In the genomic region with DNA sequence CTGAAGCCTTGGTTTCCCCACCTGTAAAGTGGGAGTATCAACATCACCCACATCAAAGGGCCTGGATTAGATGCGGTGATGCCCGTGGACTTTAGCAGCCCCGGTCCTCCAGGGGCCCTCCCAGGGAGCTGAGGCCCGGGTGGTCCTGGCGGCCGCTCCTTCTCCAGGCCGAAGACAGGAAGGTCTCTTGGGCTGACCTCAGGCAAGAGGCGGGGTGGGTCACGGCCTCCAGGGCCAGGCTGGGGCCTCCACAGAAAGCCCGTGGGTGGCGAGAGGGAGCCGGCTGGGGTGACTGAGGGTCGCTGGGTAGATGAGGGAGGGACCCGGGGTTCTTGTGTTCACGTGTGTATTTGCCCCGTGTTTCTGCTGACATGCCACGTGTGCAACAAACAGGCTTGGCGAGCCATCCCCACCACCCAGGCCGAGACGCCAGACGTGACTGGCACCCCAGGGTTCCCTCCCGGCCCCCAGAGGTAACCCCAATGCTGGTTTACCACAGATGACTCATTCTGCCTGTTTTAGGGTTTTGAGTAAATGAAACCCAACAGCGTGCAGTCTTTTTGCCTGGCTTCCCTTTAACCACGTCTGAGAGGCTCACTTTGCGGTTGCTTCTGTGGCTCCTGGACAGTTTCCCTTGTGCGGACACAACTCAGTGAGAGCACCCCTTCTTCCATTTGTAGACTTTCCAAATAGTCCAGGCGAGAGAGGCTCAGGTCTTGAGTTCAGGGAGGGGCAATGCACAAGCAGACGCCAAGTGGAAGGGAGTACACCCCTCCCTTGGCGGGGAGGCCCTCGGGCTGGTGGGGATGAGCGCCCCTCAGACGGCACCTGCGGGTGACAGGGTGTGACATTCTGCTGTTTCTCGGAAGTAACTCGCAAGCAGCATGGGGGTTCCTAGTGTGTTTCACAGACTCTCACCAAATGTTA, we compare ENCODE assay signal across 1 cellular context.
TF ChIP-seq lines count a peak whose summit lies in the region.

No MANE protein-coding gene starts in this region.

TF ChIP-seq in HepG2, 621 proteins besides CTCF, POLR2A, EP300 and RAD21:
- TF ChIP-seq, protein P1, sequence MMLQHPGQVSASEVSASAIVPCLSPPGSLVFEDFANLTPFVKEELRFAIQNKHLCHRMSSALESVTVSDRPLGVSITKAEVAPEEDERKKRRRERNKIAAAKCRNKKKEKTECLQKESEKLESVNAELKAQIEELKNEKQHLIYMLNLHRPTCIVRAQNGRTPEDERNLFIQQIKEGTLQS (CRISPR knock-in tag; IDR thresholded peaks at IDR 0.05), result no peak
- TF ChIP-seq IRF2 (CRISPR knock-in tag; IDR thresholded peaks at IDR 0.05), result no peak
- TF ChIP-seq ZNF205 (CRISPR knock-in tag; IDR thresholded peaks at IDR 0.05), result no peak
- no peak for TF ChIP-seq HNRNPH1 (optimal IDR thresholded peaks at IDR 0.05; ENCODE audit: low read depth, low read length)
- no peak for TF ChIP-seq NFKB2 (CRISPR knock-in tag; IDR thresholded peaks at IDR 0.05; ENCODE audit: borderline replicate concordance)
- no peak for TF ChIP-seq ISX (CRISPR knock-in tag; conservative IDR thresholded peaks at IDR 0.05)
- TF ChIP-seq MEF2D (CRISPR knock-in tag; IDR thresholded peaks at IDR 0.05), result no peak
- TF ChIP-seq KLF16 (CRISPR knock-in tag; IDR thresholded peaks at IDR 0.05), result no peak
- TF ChIP-seq HOXA7 (CRISPR knock-in tag; IDR thresholded peaks at IDR 0.05), result no peak
- TF ChIP-seq, protein P2, sequence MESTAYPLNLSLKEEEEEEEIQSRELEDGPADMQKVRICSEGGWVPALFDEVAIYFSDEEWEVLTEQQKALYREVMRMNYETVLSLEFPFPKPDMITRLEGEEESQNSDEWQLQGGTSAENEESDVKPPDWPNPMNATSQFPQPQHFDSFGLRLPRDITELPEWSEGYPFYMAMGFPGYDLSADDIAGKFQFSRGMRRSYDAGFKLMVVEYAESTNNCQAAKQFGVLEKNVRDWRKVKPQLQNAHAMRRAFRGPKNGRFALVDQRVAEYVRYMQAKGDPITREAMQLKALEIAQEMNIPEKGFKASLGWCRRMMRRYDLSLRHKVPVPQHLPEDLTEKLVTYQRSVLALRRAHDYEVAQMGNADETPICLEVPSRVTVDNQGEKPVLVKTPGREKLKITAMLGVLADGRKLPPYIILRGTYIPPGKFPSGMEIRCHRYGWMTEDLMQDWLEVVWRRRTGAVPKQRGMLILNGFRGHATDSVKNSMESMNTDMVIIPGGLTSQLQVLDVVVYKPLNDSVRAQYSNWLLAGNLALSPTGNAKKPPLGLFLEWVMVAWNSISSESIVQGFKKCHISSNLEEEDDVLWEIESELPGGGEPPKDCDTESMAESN (CRISPR knock-in tag; conservative IDR thresholded peaks at IDR 0.05), result no peak
- TF ChIP-seq ZNF234 (CRISPR knock-in tag; conservative IDR thresholded peaks at IDR 0.05), result no peak
- no peak for TF ChIP-seq NFE2L2 (IDR thresholded peaks at IDR 0.05; ENCODE audit: low read length)
- TF ChIP-seq, protein P3, sequence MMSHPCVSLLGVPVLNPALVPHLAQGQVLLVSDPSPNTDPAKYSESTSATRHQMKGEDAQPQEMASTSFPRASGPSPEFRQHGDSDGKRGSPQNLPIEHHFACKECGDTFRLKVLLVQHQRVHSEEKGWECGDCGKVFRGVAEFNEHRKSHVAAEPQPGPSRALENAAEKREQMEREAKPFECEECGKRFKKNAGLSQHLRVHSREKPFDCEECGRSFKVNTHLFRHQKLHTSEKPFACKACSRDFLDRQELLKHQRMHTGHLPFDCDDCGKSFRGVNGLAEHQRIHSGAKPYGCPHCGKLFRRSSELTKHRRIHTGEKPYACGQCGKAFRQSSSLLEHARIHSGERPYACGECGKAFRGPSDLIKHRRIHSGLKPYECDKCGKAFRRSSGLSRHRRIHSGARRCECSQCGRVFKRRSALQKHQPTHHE (CRISPR knock-in tag; IDR thresholded peaks at IDR 0.05; ENCODE audit: borderline replicate concordance), result no peak
- TF ChIP-seq MYC (CRISPR knock-in tag; IDR thresholded peaks at IDR 0.05; ENCODE audit: borderline replicate concordance), result no peak
- no peak for TF ChIP-seq ZSCAN31 (CRISPR knock-in tag; IDR thresholded peaks at IDR 0.05; ENCODE audit: low read depth)
